Comparison of ENCODE assay signal across 21 cellular contexts in genomic region chr5:67264056-67264455, GRCh38.
A peak's percentile ranks its signal among the peaks of the same experiment; 100 is the strongest.
DNase-seq lines count a peak whose midpoint lies in the region; ATAC-seq, FAIRE-seq and TF ChIP-seq lines count a peak whose summit lies in the region.
"Had no signal": no experiment of that assay in that cellular context is flagged by ENCODE, and none has a peak within 500 bp of the region (broad histone marks: within the 10 kb centered on the region; RNA-seq: fewer than 3 reads in every experiment).

No MANE protein-coding gene starts in this region.

- H3K27ac Mint-ChIP-seq in MCF 10A (ENCODE audit: low read depth, unreplicated experiment): peak overlapping the region; percentile 91
- H3K27ac Mint-ChIP-seq: CD8-positive, alpha-beta T cell; IgD-negative memory B cell had no signal

- H3K79me2 ChIP-seq in keratinocyte (ENCODE audit: control insufficient read depth, insufficient read depth, low read length): no peaks in the 10 kb centered on the region
- peaks cover 1% of the 10 kb centered on the region for H3K79me2 ChIP-seq in parathyroid adenoma

- peak overlapping the region; percentile 21 for H2AFZ ChIP-seq in keratinocyte (ENCODE audit: control insufficient read depth, low read length)
- H2AFZ ChIP-seq in parathyroid adenoma: peak overlapping the region; percentile 13

- TF ChIP-seq POLR2A in breast epithelium (IDR thresholded peaks at IDR 0.05) (no peak), vagina (IDR thresholded peaks at IDR 0.05) (no peak)

- no peak overlapping the region for H3K4me3 ChIP-seq in breast epithelium
- H3K4me3 ChIP-seq in keratinocyte (ENCODE audit: control insufficient read depth in 2 of 3, extremely low read depth in 1 of 3, insufficient read depth in 2 of 3, low read depth in 1 of 3, low read length in 3 of 3): no peak overlapping the region
- no peak overlapping the region for H3K4me3 ChIP-seq in parathyroid adenoma (ENCODE audit: low read depth, low read length)
- H3K4me3 ChIP-seq in vagina: no peak overlapping the region
- H3K4me3 ChIP-seq: Peyer's patch had no signal

- no peak overlapping the region for H3K27ac ChIP-seq in breast epithelium
- H3K27ac ChIP-seq in keratinocyte (ENCODE audit: control insufficient read depth, insufficient read depth, low read length): no peak overlapping the region
- H3K27ac ChIP-seq in parathyroid adenoma: no peak overlapping the region
- H3K27ac ChIP-seq in vagina: peak overlapping the region; percentile 32
- H3K27ac ChIP-seq: Peyer's patch had no signal

- no peak overlapping the region for H3K4me3 Mint-ChIP-seq in MCF 10A (ENCODE audit: unreplicated experiment)
- H3K4me3 Mint-ChIP-seq: CD8-positive, alpha-beta T cell; IgD-negative memory B cell had no signal

- no peak overlapping the region for H3K4me2 ChIP-seq in keratinocyte (ENCODE audit: control insufficient read depth, extremely low read depth, insufficient read depth, low read depth, low read length)
- no peak overlapping the region for H3K4me2 ChIP-seq in parathyroid adenoma (ENCODE audit: low read length)

- no peaks in the 10 kb centered on the region for H3K27me3 ChIP-seq in breast epithelium
- no peaks in the 10 kb centered on the region for H3K27me3 ChIP-seq in keratinocyte (ENCODE audit: control insufficient read depth, extremely low read depth, insufficient read depth, low read length)
- H3K27me3 ChIP-seq in parathyroid adenoma (ENCODE audit: control insufficient read depth, insufficient read depth, low read length): no peaks in the 10 kb centered on the region
- H3K27me3 ChIP-seq in vagina: no peaks in the 10 kb centered on the region
- H3K27me3 ChIP-seq: Peyer's patch had no signal

- ATAC-seq in HG03025 (IDR thresholded peaks at IDR 0.05; ENCODE audit: low FRiP score, unreplicated experiment): no peak
- ATAC-seq in GM21737 (IDR thresholded peaks at IDR 0.05; ENCODE audit: unreplicated experiment): no peak
- ATAC-seq: CD8-positive, alpha-beta T cell had no signal

- no TSS peak for BruUV-seq in MCF 10A (replicated peaks; lab: Mats Ljungman, UMichigan)

- POLR2A ChIA-PET in MCF 10A (lab: Yijun Ruan, JAX): interaction anchor here (1.1 to 2.8 kb wide), 5 partner anchors 10 to 952 kb away, joined by 3 to 15 read pairs (median 5); partner anchors contain the start of gene PIK3R1

- no peaks in the 10 kb centered on the region for H3K9me1 ChIP-seq in keratinocyte (ENCODE audit: control insufficient read depth, extremely low read depth, insufficient read depth, low read length)

- no peaks in the 10 kb centered on the region for H3K36me3 ChIP-seq in breast epithelium
- no peaks in the 10 kb centered on the region for H3K36me3 ChIP-seq in keratinocyte (ENCODE audit: control insufficient read depth in 2 of 2, extremely low read depth in 1 of 2, insufficient read depth in 2 of 2, low read length in 2 of 2)
- no peaks in the 10 kb centered on the region for H3K36me3 ChIP-seq in parathyroid adenoma (ENCODE audit: control insufficient read depth, insufficient read depth, low read length)
- H3K36me3 ChIP-seq in vagina: no peaks in the 10 kb centered on the region
- H3K36me3 ChIP-seq: Peyer's patch had no signal

- H3K36me3 Mint-ChIP-seq in MCF 10A (ENCODE audit: insufficient read depth, unreplicated experiment): no peaks in the 10 kb centered on the region
- H3K36me3 Mint-ChIP-seq: CD8-positive, alpha-beta T cell; IgD-negative memory B cell had no signal

- peaks cover 41% of the 10 kb centered on the region for H3K4me1 Mint-ChIP-seq in MCF 10A (ENCODE audit: insufficient read depth, unreplicated experiment)
- H3K4me1 Mint-ChIP-seq: IgD-negative memory B cell had no signal

- TF ChIP-seq CTCF in MCF 10A (IDR thresholded peaks at IDR 0.05; ENCODE audit: unreplicated experiment) (no peak), breast epithelium (IDR thresholded peaks at IDR 0.05) (no peak), keratinocyte (optimal IDR thresholded peaks at IDR 0.05 in 1 of 3, IDR thresholded peaks at IDR 0.05 in 1 of 3, conservative IDR thresholded peaks at IDR 0.05 in 1 of 3; ENCODE audit: extremely low read depth in 1 of 3, insufficient read depth in 2 of 3, low read length in 3 of 3) (no peak), parathyroid adenoma (IDR thresholded peaks at IDR 0.05) (no peak), vagina (IDR thresholded peaks at IDR 0.05) (no peak)

- dilution Hi-C loops in keratinocyte (cut with MboI; ENCODE audit: extremely low pct_ligation_motif_present, low sequenced_read_pairs): no loop called here

- no peaks in the 10 kb centered on the region for H4K20me1 ChIP-seq in keratinocyte (ENCODE audit: control insufficient read depth, extremely low read depth, insufficient read depth, low read length)

- no peaks in the 10 kb centered on the region for H3K27me3 Mint-ChIP-seq in MCF 10A (ENCODE audit: insufficient read depth, unreplicated experiment)
- H3K27me3 Mint-ChIP-seq: IgD-negative memory B cell had no signal

- FAIRE-seq in keratinocyte (lab: Jason Lieb, UNC): peak; percentile 63
- FAIRE-seq: GM12891, H1 had no signal

- H3K4me1 ChIP-seq in breast epithelium (peaks cover 6 to 20% of the 10 kb centered on the region in 2 donors), keratinocyte (ENCODE audit: control insufficient read depth, extremely low read depth, insufficient read depth, low read length) (peaks cover 44% of the 10 kb centered on the region), parathyroid adenoma (peaks cover 46% of the 10 kb centered on the region), vagina (peaks cover 33% of the 10 kb centered on the region)

- intact Hi-C loops in MCF 10A (cut with micrococcal nuclease): no loop called here
- intact Hi-C loops in breast epithelium (cut with DNase I; ENCODE audit: low total_unique reads): no loop called here
- intact Hi-C loops in vagina (cut with DNase I): no loop called here

- DNase-seq in MCF 10A (ENCODE audit: unreplicated experiment) (no peak), breast epithelium (ENCODE audit: low spot score in 2 of 2) (no peak), keratinocyte (ENCODE audit: low read depth, low spot score) (no peak), vagina (ENCODE audit: extremely low spot score in 2 of 2) (no peak), inferior parietal cortex (ENCODE audit: extremely low spot score) (no peak)
- DNase-seq: 8988T; AML-193; CD8-positive, alpha-beta T cell; DMS153; MV-4-11; NCI-H1105 treated with DMSO at 0.1 percent for 48 hours; NCI-H2029 treated with DMSO at 0.1 percent for 48 hours; NCI-H2171 treated with DMSO at 0.1 percent for 48 hours; NK-92 treated with Interleukin-12 subunit alpha and Interleukin-12 subunit beta, amount 100 ng/mL, for 24 hours; Peyer's patch had no signal

- H3K9ac ChIP-seq in keratinocyte (ENCODE audit: control insufficient read depth, extremely low read depth, insufficient read depth, low read length): no peak overlapping the region
- H3K9ac ChIP-seq in parathyroid adenoma: no peak overlapping the region

- H3K9me3 ChIP-seq in breast epithelium (no peaks in the 10 kb centered on the region), keratinocyte (ENCODE audit: control insufficient read depth, low read depth, low read length) (no peaks in the 10 kb centered on the region), parathyroid adenoma (ENCODE audit: control insufficient read depth, low read length) (no peaks in the 10 kb centered on the region), vagina (no peaks in the 10 kb centered on the region)
- H3K9me3 ChIP-seq: Peyer's patch had no signal

- H3K9me3 Mint-ChIP-seq in MCF 10A (ENCODE audit: unreplicated experiment): peaks cover 18% of the 10 kb centered on the region
- H3K9me3 Mint-ChIP-seq: CD8-positive, alpha-beta T cell had no signal

- CTCF ChIA-PET in MCF 10A (lab: Yijun Ruan, JAX): interaction anchor here (0.7 kb wide), 1 partner anchor 17 kb away, joined by 3 read pairs; no protein-coding TSS in a partner anchor
